ENCODE assay signal across 12 cellular contexts in the genomic region with DNA sequence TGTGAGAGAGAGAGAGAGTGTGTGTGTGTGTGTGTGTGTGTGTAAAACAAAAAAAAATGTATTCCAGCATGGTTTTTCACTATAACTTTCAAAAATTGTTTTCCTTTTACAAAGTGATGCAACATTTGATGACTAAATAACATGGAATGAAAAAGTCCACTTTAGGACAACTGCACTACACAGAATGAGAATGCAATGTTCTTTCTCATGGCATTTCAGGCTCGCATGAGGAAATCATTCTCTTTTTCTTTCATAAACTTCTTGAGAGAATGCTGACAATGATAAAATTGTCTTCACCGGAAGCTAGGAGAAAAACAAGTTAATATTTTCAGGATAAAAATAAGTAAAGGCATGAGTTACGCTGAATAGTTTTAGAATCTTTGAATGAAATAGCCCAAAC. TPM values are rescaled to one million over a fixed set of nuclear protein-coding genes. Genes with fewer than 3 reads are reported as not detected.
DNase-seq lines count a peak whose midpoint lies in the region; ATAC-seq and TF ChIP-seq lines count a peak whose summit lies in the region.
"Had no signal": no experiment of that assay in that cellular context is flagged by ENCODE, and none has a peak within 500 bp of the region (broad histone marks: within the 10 kb centered on the region; RNA-seq: fewer than 3 reads in every experiment).

No MANE protein-coding gene starts in this region.

- peaks cover 8 to 10% of the 10 kb centered on the region in 2 donors for H3K4me1 ChIP-seq in breast epithelium
- peaks cover 39% of the 10 kb centered on the region for H3K4me1 ChIP-seq in hepatocyte (ENCODE audit: insufficient read depth)

- intact Hi-C loops in breast epithelium (cut with DNase I; ENCODE audit: low total_unique reads) = no loop called here

- TF ChIP-seq CTCF in breast epithelium (IDR thresholded peaks at IDR 0.05) (no peak), hepatocyte (IDR thresholded peaks at IDR 0.05; ENCODE audit: poor library complexity) (no peak)

- no peaks in the 10 kb centered on the region for H3K27me3 ChIP-seq in breast epithelium
- H3K27me3 ChIP-seq in hepatocyte = no peaks in the 10 kb centered on the region

- H3K36me3 ChIP-seq in breast epithelium = no peaks in the 10 kb centered on the region
- H3K36me3 ChIP-seq in hepatocyte (replicated peaks; ENCODE audit: insufficient read depth, low read depth) = no peaks in the 10 kb centered on the region

- no peak for TF ChIP-seq POLR2A in breast epithelium (IDR thresholded peaks at IDR 0.05)

- no peak overlapping the region for H3K4me2 ChIP-seq in hepatocyte

- H3K27ac ChIP-seq in breast epithelium (peak overlapping the region; percentile 27 to 74), hepatocyte (peak overlapping the region; percentile 83)

- no peak overlapping the region for H2AFZ ChIP-seq in hepatocyte

- no peaks in the 10 kb centered on the region for H3K9me2 ChIP-seq in hepatocyte (replicated peaks; ENCODE audit: insufficient read depth)

- DNase-seq in HCEC 1CT (peak; percentile 95), breast epithelium (ENCODE audit: low spot score in 2 of 2) (no peak), hepatocyte (ENCODE audit: low spot score) (peak; percentile 51), stromal cell of bone marrow (ENCODE audit: low read depth) (peak; percentile 82), SHP77 treated with DMSO at 0.1 percent for 48 hours (lab: John Stamatoyannopoulos, UW) (no peak)
- DNase-seq in activated T-cell treated with anti-CD3 and anti-CD28 coated beads, Interleukin-2, amount 50 U/mL, for 48 hours = no peak
- DNase-seq: activated T-cell treated with anti-CD3 and anti-CD28 coated beads, Interleukin-2, amount 50 U/mL, for 72 hours; erythroblast; NCI-H187 treated with DMSO at 0.1 percent for 48 hours; T-helper 2 cell had no signal

- H4K20me1 ChIP-seq in hepatocyte (ENCODE audit: insufficient read depth, poor library complexity, severe bottlenecking) = no peaks in the 10 kb centered on the region

- ATAC-seq in HG02870 (IDR thresholded peaks at IDR 0.05; ENCODE audit: unreplicated experiment) = no peak
- no peak for ATAC-seq in GM18520 (IDR thresholded peaks at IDR 0.05; ENCODE audit: unreplicated experiment)
- ATAC-seq: activated T-cell treated with anti-CD3 and anti-CD28 coated beads, Interleukin-2, amount 50 U/mL, for 72 hours had no signal

- H3K9me3 ChIP-seq in breast epithelium = no peaks in the 10 kb centered on the region
- no peaks in the 10 kb centered on the region for H3K9me3 ChIP-seq in hepatocyte (ENCODE audit: low read depth)

- H3K4me3 ChIP-seq in breast epithelium = no peak overlapping the region
- no peak overlapping the region for H3K4me3 ChIP-seq in hepatocyte

- 71% methylated on average over 3 of the region's 3 CpGs for WGBS in hepatocyte (ENCODE audit: low lambda C conversion rate, missing lambda C conversion rate)

- H3K79me2 ChIP-seq in hepatocyte = no peaks in the 10 kb centered on the region

RNA-seq across cellular contexts. Expression of gene SLC16A12, which starts 53.7 kb away (rescaled TPM):
- total RNA-seq in breast epithelium (1 to 10 TPM; 2.6 to 4.8 (median 3.4) TPM), hepatocyte (5.7 and 7.7 TPM in 2 replicates)
- polyA plus RNA-seq in hepatocyte = 2.4 and 5.9 TPM in 2 replicates
- total RNA-seq: activated T-cell treated with anti-CD3 and anti-CD28 coated beads, Interleukin-2, amount 50 U/mL, for 72 hours had no signal

Comparison
In these comparisons a context has a peak if more than half of its experiments do, and no peak if none do; other contexts are left out.
1. DNase-seq: peak in HCEC 1CT (single experiment), hepatocyte (single experiment) and stromal cell of bone marrow (single experiment); none in breast epithelium (0 of 2), activated T-cell treated with anti-CD3 and anti-CD28 coated beads, Interleukin-2, amount 50 U/mL, for 48 hours (0 of 2) and SHP77 treated with DMSO at 0.1 percent for 48 hours (single experiment).